16 cellular contexts compared by ENCODE assay signal in the genomic region with DNA sequence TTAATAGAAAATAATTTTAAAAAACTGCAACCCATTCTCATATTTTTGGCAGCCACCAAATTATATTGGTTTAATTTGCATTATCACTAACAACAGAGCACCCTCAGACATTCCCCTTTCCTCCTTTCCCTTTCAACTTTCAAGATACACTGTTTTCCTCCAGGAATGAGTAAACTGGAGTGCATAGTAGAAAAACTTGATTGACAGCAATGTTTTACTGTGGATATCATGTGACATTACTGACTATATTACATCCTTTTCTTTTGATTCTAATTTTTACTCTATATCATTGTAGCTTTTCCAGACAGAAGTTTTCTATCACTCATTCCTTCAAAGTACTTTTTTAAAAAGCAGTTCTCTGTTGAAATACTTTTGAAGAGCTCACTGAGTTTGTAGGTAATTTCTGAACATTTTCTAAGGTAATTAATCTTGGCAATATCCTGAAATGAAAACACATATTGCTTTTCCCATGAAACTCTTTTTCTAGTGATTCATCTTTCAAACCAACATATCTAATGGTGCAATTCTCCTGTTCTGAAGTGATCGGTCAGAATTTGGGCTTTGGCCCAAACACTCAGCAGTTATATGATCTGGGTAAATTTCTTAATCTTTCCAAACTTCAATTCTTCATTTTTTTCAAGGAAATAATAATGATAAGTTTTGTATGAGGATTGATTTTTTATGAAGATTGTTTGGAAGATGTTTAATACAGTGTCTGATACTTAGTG.
DNase-seq lines count a peak whose midpoint lies in the region; ATAC-seq, FAIRE-seq and TF ChIP-seq lines count a peak whose summit lies in the region.
"Had no signal": no experiment of that assay in that cellular context is flagged by ENCODE, and none has a peak within 500 bp of the region (broad histone marks: within the 10 kb centered on the region; RNA-seq: fewer than 3 reads in every experiment).

No MANE protein-coding gene starts in this region.

- H3K27ac ChIP-seq in IMR-90 (ENCODE audit: insufficient read depth, low read length), result no peak overlapping the region
- H3K27ac ChIP-seq: BLaER1 had no signal

- H3K4me3 Mint-ChIP-seq in stimulated activated effector memory CD8-positive, alpha-beta T cell treated with anti-CD3 and anti-CD28 coated beads, Interleukin-12 subunit alpha, Interleukin-12 subunit beta, amount 100 ng/mL, for 72 hours, result no peak overlapping the region
- H3K4me3 Mint-ChIP-seq: CD8-positive, alpha-beta memory T cell had no signal

- no peak overlapping the region for H2BK120ac ChIP-seq in IMR-90 (ENCODE audit: low read depth, low read length)

- CTCF ChIA-PET in IMR-90 (lab: Yijun Ruan, JAX), result no interaction called here

- H3K56ac ChIP-seq in IMR-90 (ENCODE audit: extremely low read depth, insufficient read depth, low read length), result no peak overlapping the region

- H2BK20ac ChIP-seq in IMR-90 (ENCODE audit: low read depth, low read length), result no peak overlapping the region

- H3K14ac ChIP-seq in IMR-90 (replicated peaks; ENCODE audit: low read depth, low read length), result no peak overlapping the region

- H3K4me1 ChIP-seq in IMR-90 (ENCODE audit: control insufficient read depth, insufficient read depth, low read length), result no peaks in the 10 kb centered on the region
- H3K4me1 ChIP-seq: HAP-1 had no signal

- H3K27me3 ChIP-seq in IMR-90 (ENCODE audit: control insufficient read depth, insufficient read depth, low read length), result no peaks in the 10 kb centered on the region
- H3K27me3 ChIP-seq: BLaER1 had no signal

- no peaks in the 10 kb centered on the region for H3K9me3 ChIP-seq in IMR-90 (ENCODE audit: control insufficient read depth, insufficient read depth, low read length)
- H3K9me3 ChIP-seq: BLaER1, HAP-1 had no signal

- no peak overlapping the region for H3K18ac ChIP-seq in IMR-90 (ENCODE audit: low read depth, low read length)

- H3K23ac ChIP-seq in IMR-90 (ENCODE audit: low read depth, low read length), result no peak overlapping the region

- in situ Hi-C loops in IMR-90 (cut with MboI; ENCODE audit: low sequenced_read_pairs), result no loop called here
- in situ Hi-C loops in astrocyte of the spinal cord (cut with HindIII; ENCODE audit: low sequenced_read_pairs), result no loop called here

- no peak overlapping the region for H4K8ac ChIP-seq in IMR-90 (ENCODE audit: low read depth in 2 of 2, low read length in 2 of 2)

- no peaks in the 10 kb centered on the region for H4K20me1 ChIP-seq in IMR-90 (ENCODE audit: insufficient read depth, low read length)
- H4K20me1 ChIP-seq: BLaER1 had no signal

- no peak overlapping the region for H4K91ac ChIP-seq in IMR-90 (ENCODE audit: insufficient read depth, low read depth, low read length)

- ATAC-seq in IMR-90 (ENCODE audit: low read depth), result no peak
- no peak for ATAC-seq in stimulated activated effector memory CD8-positive, alpha-beta T cell treated with anti-CD3 and anti-CD28 coated beads, Interleukin-12 subunit alpha, Interleukin-12 subunit beta, amount 100 ng/mL, for 72 hours
- ATAC-seq: SK-N-SH treated with all-trans-retinoic acid at 6 μM for 48 hours had no signal

- no peaks in the 10 kb centered on the region for H3K4me1 Mint-ChIP-seq in stimulated activated effector memory CD8-positive, alpha-beta T cell treated with anti-CD3 and anti-CD28 coated beads, Interleukin-12 subunit alpha, Interleukin-12 subunit beta, amount 100 ng/mL, for 72 hours
- H3K4me1 Mint-ChIP-seq: CD8-positive, alpha-beta memory T cell had no signal

- H2AK9ac ChIP-seq in IMR-90 (replicated peaks; ENCODE audit: low read depth, low read length, poor library complexity), result no peak overlapping the region

- H3K36me3 ChIP-seq in IMR-90 (ENCODE audit: control insufficient read depth, insufficient read depth, low read length), result no peaks in the 10 kb centered on the region
- H3K36me3 ChIP-seq: BLaER1, HAP-1 had no signal

- H3K79me1 ChIP-seq in IMR-90 (ENCODE audit: low read depth in 1 of 2, low read length in 2 of 2), result no peaks in the 10 kb centered on the region

- BruUV-seq in IMR-90 (replicated peaks; lab: Mats Ljungman, UMichigan), result no TSS peak

- intact Hi-C loops in IMR-90 (cut with micrococcal nuclease), result no loop called here
- intact Hi-C loops in head of caudate nucleus (cut with DNase I), result no loop called here

- POLR2A ChIA-PET in IMR-90 (lab: Charles Lee; ENCODE audit: unreplicated experiment), result no interaction called here

- H2AFZ ChIP-seq in IMR-90 (replicated peaks; ENCODE audit: low read length, poor library complexity), result no peak overlapping the region

- no peaks in the 10 kb centered on the region for H3K9me1 ChIP-seq in IMR-90 (ENCODE audit: insufficient read depth, low read length)

- H2AK5ac ChIP-seq in IMR-90 (ENCODE audit: low read depth, low read length), result no peak overlapping the region

- H3K27ac Mint-ChIP-seq in stimulated activated effector memory CD8-positive, alpha-beta T cell treated with anti-CD3 and anti-CD28 coated beads, Interleukin-12 subunit alpha, Interleukin-12 subunit beta, amount 100 ng/mL, for 72 hours, result no peak overlapping the region
- H3K27ac Mint-ChIP-seq: CD8-positive, alpha-beta memory T cell had no signal

- H2BK15ac ChIP-seq in IMR-90 (ENCODE audit: low read depth, low read length), result no peak overlapping the region

- TF ChIP-seq POLR2A in IMR-90 (IDR thresholded peaks at IDR 0.05; ENCODE audit: low read depth, low read length) (no peak), GM12891 (IDR thresholded peaks at IDR 0.05; ENCODE audit: low read depth, low read length) (no peak)

- WGBS in IMR-90 (ENCODE audit: extremely low coverage in 2 of 2, insufficient read length in 1 of 2), 2 experiments, result no CpG with 5 or more reads among the region's 1 CpG

- H3K4me2 ChIP-seq in IMR-90 (ENCODE audit: low read depth, low read length), result no peak overlapping the region
- H3K4me2 ChIP-seq: BLaER1 had no signal

- no peak overlapping the region for H3K9ac ChIP-seq in IMR-90 (ENCODE audit: low read depth, low read length)
- H3K9ac ChIP-seq: BLaER1 had no signal

- TF ChIP-seq CTCF in IMR-90 (conservative IDR thresholded peaks at IDR 0.05; ENCODE audit: low read depth, low read length), result no peak
- no peak for TF ChIP-seq CTCF in astrocyte of the spinal cord (IDR thresholded peaks at IDR 0.05; ENCODE audit: low read depth, low read length)
- TF ChIP-seq CTCF in fibroblast of pulmonary artery (IDR thresholded peaks at IDR 0.05; ENCODE audit: low read length, missing control alignments), result no peak

- no peak for TF ChIP-seq RAD21 in IMR-90 (IDR thresholded peaks at IDR 0.05; ENCODE audit: low read length)

- no peak overlapping the region for H3K4me3 ChIP-seq in IMR-90 (ENCODE audit: insufficient read depth, low read depth, low read length)
- no peak overlapping the region for H3K4me3 ChIP-seq in astrocyte of the spinal cord (ENCODE audit: low read depth, low read length)
- H3K4me3 ChIP-seq in fibroblast of pulmonary artery (replicated peaks; ENCODE audit: low read depth, low read length), result no peak overlapping the region
- H3K4me3 ChIP-seq: BLaER1, HAP-1 had no signal

- H3K36me3 Mint-ChIP-seq in stimulated activated effector memory CD8-positive, alpha-beta T cell treated with anti-CD3 and anti-CD28 coated beads, Interleukin-12 subunit alpha, Interleukin-12 subunit beta, amount 100 ng/mL, for 72 hours, result no peaks in the 10 kb centered on the region
- H3K36me3 Mint-ChIP-seq: CD8-positive, alpha-beta memory T cell had no signal

- no peak overlapping the region for H3K4ac ChIP-seq in IMR-90 (ENCODE audit: low read depth, low read length)

- DNase-seq in IMR-90 (peak; percentile 3), astrocyte of the spinal cord (ENCODE audit: low read depth, low spot score) (peak; percentile 21), fibroblast of pulmonary artery (ENCODE audit: low read depth) (peak; percentile 55), head of caudate nucleus (no peak), GM12891 (ENCODE audit: insufficient read length, low spot score) (no peak), middle frontal gyrus (ENCODE audit: extremely low spot score, low spot score) (no peak)
- no peak for DNase-seq in stimulated activated effector memory CD8-positive, alpha-beta T cell treated with anti-CD3 and anti-CD28 coated beads, Interleukin-12 subunit alpha, Interleukin-12 subunit beta, amount 100 ng/mL, for 72 hours (ENCODE audit: low spot score in 2 of 2)
- DNase-seq: CD8-positive, alpha-beta memory T cell; NCI-H1092 treated with DMSO at 0.1 percent for 48 hours; NCI-H1694; Right ventricle myocardium superior had no signal

- peaks cover 16% of the 10 kb centered on the region for H3K9me3 Mint-ChIP-seq in stimulated activated effector memory CD8-positive, alpha-beta T cell treated with anti-CD3 and anti-CD28 coated beads, Interleukin-12 subunit alpha, Interleukin-12 subunit beta, amount 100 ng/mL, for 72 hours

- FAIRE-seq in GM12891 (lab: Jason Lieb, UNC), result no peak
- FAIRE-seq: GM18507, HTR-8/SVneo had no signal

- no peak overlapping the region for H2BK5ac ChIP-seq in IMR-90 (ENCODE audit: low read depth, low read length, poor library complexity, severe bottlenecking)

- dilution Hi-C loops in IMR-90 (cut with HindIII; ENCODE audit: low sequenced_read_pairs, unreplicated experiment), result no loop called here

- no peak overlapping the region for H4K5ac ChIP-seq in IMR-90 (ENCODE audit: low read depth, low read length)

TF ChIP-seq in IMR-90, 13 proteins besides CTCF, POLR2A, EP300 and RAD21 (continues in another document):
- TF ChIP-seq RFX5 (IDR thresholded peaks at IDR 0.05; ENCODE audit: low read depth, low read length) (no peak), NFE2L2 (IDR thresholded peaks at IDR 0.05; ENCODE audit: low read depth, low read length) (no peak), MXI1 (IDR thresholded peaks at IDR 0.05; ENCODE audit: borderline replicate concordance, low read depth, low read length) (no peak)

TF ChIP-seq in GM12891, 5 proteins besides CTCF, POLR2A, EP300 and RAD21:
- TF ChIP-seq POLR2AphosphoS5 (IDR thresholded peaks at IDR 0.05; ENCODE audit: low read depth, low read length) (no peak), TAF1 (IDR thresholded peaks at IDR 0.05; ENCODE audit: low read depth, low read length) (no peak), SPI1 (IDR thresholded peaks at IDR 0.05; ENCODE audit: low read depth, low read length) (no peak), PAX5 (IDR thresholded peaks at IDR 0.05; ENCODE audit: insufficient read depth, low read length, severe bottlenecking) (no peak), POU2F2 (IDR thresholded peaks at IDR 0.05; ENCODE audit: low read depth, low read length) (no peak)

Comparison
In these comparisons a context has a peak if more than half of its experiments do, and no peak if none do; other contexts are left out.
1. DNase-seq: peak in IMR-90 (single experiment), astrocyte of the spinal cord (single experiment) and fibroblast of pulmonary artery (single experiment); none in head of caudate nucleus (0 of 42), GM12891 (single experiment), stimulated activated effector memory CD8-positive, alpha-beta T cell treated with anti-CD3 and anti-CD28 coated beads, Interleukin-12 subunit alpha, Interleukin-12 subunit beta, amount 100 ng/mL, for 72 hours (0 of 2) and middle frontal gyrus (single experiment).